In genomic region chr10:130105724-130106123, GRCh38 we compare ENCODE assay signal across 30 cellular contexts.
DNase-seq lines count a peak whose midpoint lies in the region; ATAC-seq and TF ChIP-seq lines count a peak whose summit lies in the region.
"Had no signal": no experiment of that assay in that cellular context is flagged by ENCODE, and none has a peak within 500 bp of the region (broad histone marks: within the 10 kb centered on the region; RNA-seq: fewer than 3 reads in every experiment).

No MANE protein-coding gene starts in this region.

- H3K9ac ChIP-seq in HUES6 (ENCODE audit: low read length): peak overlapping the region; percentile 37
- H3K9ac ChIP-seq: BLaER1 had no signal

- no peaks in the 10 kb centered on the region for H3K36me3 ChIP-seq in HUES6 (ENCODE audit: control insufficient read depth, insufficient read depth, low read length)
- H3K36me3 ChIP-seq: breast epithelium, colonic mucosa, left ventricle myocardium inferior, Peyer's patch, prostate gland, upper lobe of right lung had no signal

- H3K27me3 Mint-ChIP-seq in nephron progenitor cell (ENCODE audit: low read depth, poor library complexity): peaks cover 10% of the 10 kb centered on the region
- H3K27me3 Mint-ChIP-seq: activated B cell treated with CpG ODN at 0.5 μM for 24 hours had no signal

- H3K27ac ChIP-seq in HUES6 (ENCODE audit: low read depth, low read length): 0 out of 2 replicates have a peak overlapping the region, but pooled peaks have one; percentile 27
- H3K27ac ChIP-seq: BLaER1, breast epithelium, colonic mucosa, left ventricle myocardium inferior, Peyer's patch, prostate gland, upper lobe of right lung had no signal

- in situ Hi-C loops in KBM-7 (cut with MboI; ENCODE audit: low pct_unique_long_range_greater_than_20kb, low sequenced_read_pairs): no loop called here

- no peak for ATAC-seq in HG03025 (IDR thresholded peaks at IDR 0.05; ENCODE audit: low FRiP score, unreplicated experiment)
- ATAC-seq: GM12878, HepG2, mucosa of descending colon, upper lobe of right lung had no signal

- H3K36me3 Mint-ChIP-seq in nephron progenitor cell (ENCODE audit: low read depth): peaks cover 14% of the 10 kb centered on the region

- H3K4me1 Mint-ChIP-seq in nephron progenitor cell: peaks cover 22% of the 10 kb centered on the region

- H3K4me1 ChIP-seq in HUES6 (ENCODE audit: control insufficient read depth, insufficient read depth, low read length): peaks cover 12% of the 10 kb centered on the region
- H3K4me1 ChIP-seq: Caco-2 had no signal

- H3K9me3 ChIP-seq in HUES6 (ENCODE audit: control insufficient read depth, insufficient read depth, low read depth, low read length): no peaks in the 10 kb centered on the region
- H3K9me3 ChIP-seq: BLaER1, breast epithelium, Caco-2, colonic mucosa, left ventricle myocardium inferior, mucosa of descending colon, Peyer's patch, prostate gland, upper lobe of right lung had no signal

- H3K27ac Mint-ChIP-seq in nephron progenitor cell: no peak overlapping the region
- H3K27ac Mint-ChIP-seq: activated B cell treated with CpG ODN at 0.5 μM for 24 hours had no signal

- DNase-seq in ELF-1 (ENCODE audit: low read depth, low spot score) (peak; percentile 87), iPS DF 19.7 (ENCODE audit: low read depth, low spot score) (peak; percentile 65), nephron progenitor cell (peak; percentile 34), KBM-7 (no peak), NAMALWA (ENCODE audit: low spot score) (no peak)
- DNase-seq in stimulated activated CD4-positive, alpha-beta T cell treated with anti-CD3 and anti-CD28 coated beads, Interleukin-2, amount 100 ng/mL, for 24 hours: no peak
- DNase-seq: ACHN; activated B cell treated with CpG ODN at 0.5 μM for 24 hours; activated CD4-positive, alpha-beta T cell treated with anti-CD3 and anti-CD28 coated beads, Interleukin-2, amount 50 U/mL, for 48 hours; activated CD8-positive, alpha-beta memory T cell treated with anti-CD3 and anti-CD28 coated beads, Interleukin-2, amount 50 U/mL, for 48 hours; activated effector memory CD4-positive, alpha-beta T cell treated with anti-CD3 and anti-CD28 coated beads, Interleukin-2, amount 50 U/mL, for 16 hours; Caco-2; colonic mucosa; DND-41; HCEC 1CT; immature natural killer cell; left ventricle myocardium inferior; mucosa of descending colon; NCI-H187; NCI-H526; Peyer's patch; SIG-M5; upper lobe of right lung had no signal

- peak overlapping the region; percentile 44 for H3K4me3 ChIP-seq in HUES6 (ENCODE audit: low read depth, low read length)
- H3K4me3 ChIP-seq: BLaER1, breast epithelium, colonic mucosa, GM12878, left ventricle myocardium inferior, mucosa of descending colon, Peyer's patch, prostate gland, upper lobe of right lung had no signal

- no peaks in the 10 kb centered on the region for H3K27me3 ChIP-seq in HUES6 (ENCODE audit: control insufficient read depth, insufficient read depth, low read length)
- H3K27me3 ChIP-seq: BLaER1, breast epithelium, colonic mucosa, Peyer's patch, upper lobe of right lung had no signal

- H3K4me3 Mint-ChIP-seq in nephron progenitor cell: peak overlapping the region; percentile 58
- H3K4me3 Mint-ChIP-seq: activated B cell treated with CpG ODN at 0.5 μM for 24 hours, immature natural killer cell had no signal

- no peak for TF ChIP-seq CTCF in nephron progenitor cell (IDR thresholded peaks at IDR 0.05)

- H3K9me3 Mint-ChIP-seq in nephron progenitor cell: no peaks in the 10 kb centered on the region
- H3K9me3 Mint-ChIP-seq: activated B cell treated with CpG ODN at 0.5 μM for 24 hours, immature natural killer cell had no signal

Comparison
In these comparisons a context has a peak if more than half of its experiments do, and no peak if none do; other contexts are left out.
1. DNase-seq: peak in ELF-1 (single experiment), iPS DF 19.7 (single experiment) and nephron progenitor cell (single experiment); none in KBM-7 (single experiment), NAMALWA (single experiment) and stimulated activated CD4-positive, alpha-beta T cell treated with anti-CD3 and anti-CD28 coated beads, Interleukin-2, amount 100 ng/mL, for 24 hours (0 of 2).